Comparison of ENCODE assay signal across 20 cellular contexts in the genomic region with DNA sequence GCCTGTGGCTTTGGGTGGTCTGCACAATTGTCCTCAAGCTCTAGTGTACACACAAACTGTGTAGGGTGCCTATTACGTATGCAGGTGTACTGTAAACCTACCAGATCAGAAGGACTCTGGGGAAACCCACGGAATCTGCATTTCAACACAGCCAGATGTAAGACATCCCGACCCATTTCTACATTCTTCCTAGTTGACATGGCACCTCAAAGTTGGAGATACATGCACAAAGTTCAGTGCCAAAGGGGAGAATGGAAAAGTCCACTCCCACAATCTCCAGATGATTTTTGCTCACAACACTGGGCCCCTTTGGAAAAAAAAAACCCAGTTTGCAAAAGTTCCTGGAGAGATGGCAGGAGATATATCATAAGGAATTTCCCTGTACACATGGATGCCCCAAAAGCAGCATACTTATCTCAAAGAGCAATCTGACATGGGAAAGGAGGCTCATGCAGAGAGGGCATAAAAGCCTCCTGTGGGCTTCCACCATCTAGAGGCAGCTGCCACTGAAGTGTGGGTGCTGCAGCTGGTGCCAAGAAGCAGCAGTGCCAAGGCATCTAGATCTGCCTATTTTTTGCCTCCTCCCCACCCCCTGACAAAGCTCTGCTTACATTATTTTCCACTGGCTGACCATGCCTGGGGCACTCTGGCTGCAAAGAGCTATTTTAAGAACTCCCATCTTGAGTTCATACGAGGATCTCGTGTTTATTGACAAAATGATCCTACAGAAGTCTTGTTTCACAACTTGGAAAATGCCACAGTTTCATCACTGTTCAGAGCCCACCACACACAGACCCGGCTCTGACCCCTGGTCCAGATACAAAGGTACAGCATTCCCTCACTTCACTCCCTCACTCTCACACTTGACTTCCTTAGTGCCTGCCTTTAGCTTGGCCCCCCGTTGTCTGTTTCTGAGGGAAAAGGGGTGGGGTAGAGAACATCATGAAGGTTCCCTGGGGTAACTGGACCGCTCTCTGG. TPM values are rescaled to one million over a fixed set of nuclear protein-coding genes. Genes with fewer than 3 reads are reported as not detected.
DNase-seq lines count a peak whose midpoint lies in the region; ATAC-seq and TF ChIP-seq lines count a peak whose summit lies in the region.
"Had no signal": no experiment of that assay in that cellular context is flagged by ENCODE, and none has a peak within 500 bp of the region (broad histone marks: within the 10 kb centered on the region; RNA-seq: fewer than 3 reads in every experiment).

No MANE protein-coding gene starts in this region.

- H3K27ac ChIP-seq in ascending aorta: peak overlapping the region; percentile 7 to 21
- H3K27ac ChIP-seq in skeletal muscle tissue (ENCODE audit: low read depth, low read length): peak overlapping the region; percentile 90
- H3K27ac ChIP-seq: adrenal gland, RWPE1 had no signal

- TF ChIP-seq CTCF in ascending aorta (IDR thresholded peaks at IDR 0.05): no peak

- no peaks in the 10 kb centered on the region for H3K36me3 ChIP-seq in ascending aorta
- no peaks in the 10 kb centered on the region for H3K36me3 ChIP-seq in skeletal muscle tissue (ENCODE audit: control insufficient read depth in 3 of 3, insufficient read depth in 3 of 3, low read length in 3 of 3)
- H3K36me3 ChIP-seq: adrenal gland had no signal

- H3K4me1 ChIP-seq in ascending aorta: peaks cover 0 to 8% of the 10 kb centered on the region in 2 donors
- H3K4me1 ChIP-seq in skeletal muscle tissue (ENCODE audit: control insufficient read depth in 3 of 3, insufficient read depth in 3 of 3, low read length in 3 of 3): peaks cover 19 to 37% (median 26%) of the 10 kb centered on the region in 3 donors
- H3K4me1 ChIP-seq: adrenal gland had no signal

- no peak for ATAC-seq in GM18873 (IDR thresholded peaks at IDR 0.05; ENCODE audit: low FRiP score, unreplicated experiment)
- ATAC-seq: activated T-cell treated with anti-CD3 and anti-CD28 coated beads, Interleukin-2, amount 50 U/mL, for 4 hours had no signal

- H3K4me3 ChIP-seq in ascending aorta: no peak overlapping the region
- peak overlapping the region in 2 of 3 donors; percentile 13 to 52 for H3K4me3 ChIP-seq in skeletal muscle tissue (ENCODE audit: low read length in 3 of 3)
- H3K4me3 ChIP-seq: adrenal gland had no signal

- H3K9me3 ChIP-seq in ascending aorta (no peaks in the 10 kb centered on the region), skeletal muscle tissue (ENCODE audit: control insufficient read depth in 3 of 3, low read length in 3 of 3) (no peaks in the 10 kb centered on the region)
- H3K9me3 ChIP-seq: adrenal gland had no signal

- DNase-seq in ELR (ENCODE audit: low read depth): peak; percentile 10
- DNase-seq in ascending aorta (ENCODE audit: low spot score in 2 of 2): no peak
- peak; percentile 44 for DNase-seq in iris pigment epithelial cell (ENCODE audit: low read depth)
- DNase-seq in NCI-H524 (lab: John Stamatoyannopoulos, UW): no peak
- no peak for DNase-seq in activated CD4-positive, CD25-positive, alpha-beta regulatory T cell treated with anti-CD3 and anti-CD28 coated beads, Interleukin-2, amount 50 U/mL, for 72 hours
- no peak for DNase-seq in mucosa of gallbladder (ENCODE audit: low spot score)
- DNase-seq: activated CD4-positive, alpha-beta T cell treated with anti-CD3 and anti-CD28 coated beads, Interleukin-2, amount 10 ng/mL, durations not matched to agents 24 days and 14 days; activated T-cell treated with anti-CD3 and anti-CD28 coated beads, Interleukin-2, amount 50 U/mL, for 4 hours; COR-L47; H9; NCI-H187 treated with DMSO at 0.1 percent for 48 hours; NCI-H526; stimulated activated CD4-positive, alpha-beta T cell treated with anti-CD3 and anti-CD28 coated beads, Interleukin-4, amount 100 ng/mL, for 24 hours had no signal

- H3K27me3 ChIP-seq in ascending aorta (no peaks in the 10 kb centered on the region), skeletal muscle tissue (ENCODE audit: control insufficient read depth in 3 of 3, insufficient read depth in 3 of 3, low read length in 3 of 3) (no peaks in the 10 kb centered on the region)
- H3K27me3 ChIP-seq: adrenal gland had no signal

- H3K9ac ChIP-seq in skeletal muscle tissue (ENCODE audit: low read depth in 1 of 3, low read length in 3 of 3): peak overlapping the region in 2 of 3 donors; percentile 46 to 62

- intact Hi-C loops in ascending aorta (cut with DNase I): no loop called here

RNA-seq across cellular contexts. Expression of gene TECTB, which starts 12.9 kb away (rescaled TPM):
- total RNA-seq in ascending aorta (not detected), skeletal muscle tissue (not detected), mucosa of gallbladder (not detected)
- total RNA-seq: activated CD4-positive, alpha-beta T cell treated with anti-CD3 and anti-CD28 coated beads, Interleukin-2, amount 10 ng/mL, durations not matched to agents 24 days and 14 days; activated T-cell treated with anti-CD3 and anti-CD28 coated beads, Interleukin-2, amount 50 U/mL, for 4 hours; adrenal gland; dermis microvascular lymphatic vessel endothelial cell; fibroblast of lung; H9; mononuclear cell had no signal

Comparison
In these comparisons a context has a peak if more than half of its experiments do, and no peak if none do; other contexts are left out.
1. DNase-seq: peak in ELR (single experiment) and iris pigment epithelial cell (single experiment); none in ascending aorta (0 of 2), NCI-H524 (0 of 2), activated CD4-positive, CD25-positive, alpha-beta regulatory T cell treated with anti-CD3 and anti-CD28 coated beads, Interleukin-2, amount 50 U/mL, for 72 hours (single experiment) and mucosa of gallbladder (single experiment).
2. H3K4me3 ChIP-seq: peak in skeletal muscle tissue (2 of 3); none in ascending aorta (0 of 2).